7 cellular contexts compared by ENCODE assay signal in the genomic region with DNA sequence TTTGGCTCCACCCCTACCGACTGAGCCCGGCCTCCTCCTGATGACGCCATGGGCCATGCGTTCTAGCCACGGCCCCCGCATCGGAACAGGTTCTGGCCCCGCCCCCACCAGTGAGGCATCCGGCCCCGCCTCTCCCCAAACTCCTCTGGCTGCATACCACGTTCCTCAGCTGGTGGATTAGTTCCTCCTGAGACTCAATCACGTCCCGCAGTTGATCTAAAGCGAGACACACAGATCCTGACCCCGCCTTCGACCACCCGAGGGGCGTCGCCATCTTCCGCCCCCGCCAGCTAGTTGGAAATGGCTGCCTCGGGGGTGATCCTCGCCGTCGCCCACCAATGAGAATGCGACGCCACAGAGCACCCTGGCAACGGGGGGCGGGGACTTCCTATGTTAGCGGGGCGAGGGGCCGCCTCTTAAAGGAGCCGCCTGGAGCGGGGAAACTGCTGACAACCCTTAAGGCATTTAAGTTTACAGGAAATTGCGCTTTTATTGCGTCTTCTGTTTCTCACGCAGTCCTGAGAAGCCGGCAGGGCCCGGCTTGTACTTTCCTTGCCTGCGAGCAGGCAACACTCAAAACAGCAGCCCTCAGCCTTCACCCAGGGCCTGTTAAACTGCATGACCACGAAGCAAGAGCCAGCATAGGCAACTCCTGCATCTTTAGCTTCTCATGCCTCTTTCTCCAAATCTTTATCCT. TPM values are rescaled to one million over a fixed set of nuclear protein-coding genes. Genes with fewer than 3 reads are reported as not detected.
DNase-seq lines count a peak whose midpoint lies in the region; ATAC-seq lines count a peak whose summit lies in the region.

A gene with protein sequence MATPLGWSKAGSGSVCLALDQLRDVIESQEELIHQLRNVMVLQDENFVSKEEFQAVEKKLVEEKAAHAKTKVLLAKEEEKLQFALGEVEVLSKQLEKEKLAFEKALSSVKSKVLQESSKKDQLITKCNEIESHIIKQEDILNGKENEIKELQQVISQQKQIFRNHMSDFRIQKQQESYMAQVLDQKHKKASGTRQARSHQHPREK (minus strand): TSS at position 303 of the 697 bp plus-strand sequence. CDS start 29 bp downstream, at position 274.

- ATAC-seq in GM18511 (IDR thresholded peaks at IDR 0.05; ENCODE audit: unreplicated experiment) (peak; percentile 86), HG03025 (IDR thresholded peaks at IDR 0.05; ENCODE audit: low FRiP score, unreplicated experiment) (peak; percentile 76)

- peak; percentile 86 for DNase-seq in NCI-H2029 treated with DMSO at 0.1 percent for 48 hours (lab: John Stamatoyannopoulos, UW)
- DNase-seq in T1000 (lab: John Stamatoyannopoulos, UW), result peak; percentile 97
- peak; percentile 99 for DNase-seq in astrocyte of the hippocampus (ENCODE audit: low read depth, low spot score)
- peak; percentile 97 for DNase-seq in hepatic stellate cell (ENCODE audit: low spot score)
- peak; percentile 88 for DNase-seq in renal cortical epithelial cell (ENCODE audit: low read depth)

RNA-seq across cellular contexts. Expression of the gene that starts here (rescaled TPM):
- 6.6 and 6.9 TPM in 2 replicates for total RNA-seq in renal cortical epithelial cell

Comparison
In these comparisons a context has a peak if more than half of its experiments do, and no peak if none do; other contexts are left out.
1. Peak in every context shown above with its lines: DNase-seq and ATAC-seq.